8 cellular contexts compared by ENCODE assay signal in genomic region chr1:93078935-93079654, GRCh38. TPM values are rescaled to one million over a fixed set of nuclear protein-coding genes. Genes with fewer than 3 reads are reported as not detected.
DNase-seq lines count a peak whose midpoint lies in the region; ATAC-seq and TF ChIP-seq lines count a peak whose summit lies in the region.

Gene MTF2, plus strand, starts transcription at chr1:93079283. Its CDS starts 244 bp downstream, at chr1:93079527.

- H3K36me3 ChIP-seq in heart right ventricle = peaks cover 0 to 10% (median 0%) of the 10 kb centered on the region in 9 donors

- H3K9me3 ChIP-seq in heart right ventricle = peaks cover 0 to 8% (median 0%) of the 10 kb centered on the region in 11 donors

- TF ChIP-seq CTCF in heart right ventricle (IDR thresholded peaks at IDR 0.05) (peak in 1 of 9 donors; percentile 5), type B pancreatic cell (conservative IDR thresholded peaks at IDR 0.05) (no peak)

- peak within 1 kb of the TSS; percentile 96 for H3K4me3 Mint-ChIP-seq in type B pancreatic cell

- no peaks in the 10 kb centered on the region for H3K27me3 Mint-ChIP-seq in type B pancreatic cell

- peak; percentile 93 for TF ChIP-seq POLR2A in GM15510 (IDR thresholded peaks at IDR 0.05; ENCODE audit: borderline replicate concordance, extremely low read depth, insufficient read length)

- DNase-seq in NCI-H1694 (lab: John Stamatoyannopoulos, UW) (peak; percentile 96), amniotic epithelial cell (ENCODE audit: low read depth) (peak; percentile 97), heart right ventricle (peak; percentile 96 to 97), posterior cingulate gyrus (peak; percentile 91 to 99 (median 94)), type B pancreatic cell (ENCODE audit: extremely low spot score, unreplicated experiment) (peak; percentile 98)

- H3K4me3 ChIP-seq in heart right ventricle = peak within 1 kb of the TSS; percentile 67 to 92 (median 81)

- H3K36me3 Mint-ChIP-seq in type B pancreatic cell = peaks cover 16% of the 10 kb centered on the region

- intact Hi-C loops in T-helper 1 cell treated with Interleukin-12 subunit alpha and Interleukin-12 subunit beta and Interleukin-4 antibody, amounts not matched to agents 30 ng/mL and 1 ng/mL, for 36 hours (cut with micrococcal nuclease) = loop anchor here (1.0 kb wide), 6 partner anchors 37 to 266 kb away; partner anchors contain the start of genes CCDC18, DR1, RPL5 and TMED5
- intact Hi-C loops in heart right ventricle (cut with DNase I) (loop anchor here in 2 of 10 donors (1.0 to 5.0 kb wide), 2 partner anchors 100 to 103 kb away; partner anchors contain the start of genes CCDC18 (in 1 of the 2) and TMED5 (in 1 of the 2)), posterior cingulate gyrus (cut with DNase I) (loop anchor here (5.0 to 10.0 kb wide), 3 partner anchors 224 to 294 kb away; partner anchors contain the start of genes DR1 and EVI5)

- H3K27ac Mint-ChIP-seq in type B pancreatic cell = peak within 1 kb of the TSS; percentile 96

- H3K4me1 Mint-ChIP-seq in type B pancreatic cell (ENCODE audit: unreplicated experiment) = peaks cover 6% of the 10 kb centered on the region

- H3K27me3 ChIP-seq in heart right ventricle = no peaks in the 10 kb centered on the region

- ATAC-seq in HG02884 (IDR thresholded peaks at IDR 0.05; ENCODE audit: unreplicated experiment) = peak; percentile 65
- peak; percentile 97 to 99 (median 98) for ATAC-seq in heart right ventricle

- peak within 1 kb of the TSS; percentile 50 to 92 (median 85) for H3K27ac ChIP-seq in heart right ventricle

- 1% methylated on average over 51 of the region's 51 CpGs for WGBS in heart right ventricle, 2 donors

- H3K9me3 Mint-ChIP-seq in type B pancreatic cell = no peaks in the 10 kb centered on the region

- peaks cover 0 to 44% (median 21%) of the 10 kb centered on the region in 9 donors for H3K4me1 ChIP-seq in heart right ventricle

RNA-seq across cellular contexts. Expression of gene MTF2, which starts in this region (rescaled TPM):
- 60.2 and 64.7 TPM in 2 replicates for total RNA-seq in T-helper 1 cell treated with Interleukin-12 subunit alpha and Interleukin-12 subunit beta and Interleukin-4 antibody, amounts not matched to agents 30 ng/mL and 1 ng/mL, for 36 hours
- total RNA-seq in heart right ventricle (10 to 100 TPM in 1 of 10 donors, 1 to 10 TPM in 9; 7.6 to 10.0 (median 8.3) TPM), type B pancreatic cell (ENCODE audit: low replicate concordance) (39.4 and 67.8 TPM in 2 replicates)
- polyA plus RNA-seq in heart right ventricle = 10 to 100 TPM in 1 of 2 donors, 1 to 10 TPM in 1; 3.9 to 14.0 TPM

Comparison
In these comparisons a context has a peak if more than half of its experiments do, and no peak if none do; other contexts are left out.
1. Peak in every context shown above with its lines: DNase-seq, ATAC-seq, H3K4me3 ChIP-seq and H3K27ac ChIP-seq.